ENCODE assay signal across 23 cellular contexts in genomic region chr22:49332691-49333090, GRCh38.
DNase-seq lines count a peak whose midpoint lies in the region; ATAC-seq and TF ChIP-seq lines count a peak whose summit lies in the region.
"Had no signal": no experiment of that assay in that cellular context is flagged by ENCODE, and none has a peak within 500 bp of the region (broad histone marks: within the 10 kb centered on the region; RNA-seq: fewer than 3 reads in every experiment).

No MANE protein-coding gene starts in this region.

- intact Hi-C loops in activated T-helper 2 cell treated with anti-CD3 and anti-CD28 coated beads, Interferon-gamma antibody, Interleukin-2, Interleukin-4, amounts not matched to agents 10 μg/mL and 5 μg/mL and 100 μg/mL, durations not matched to agents 14 hours and 24 hours and 36 hours (cut with micrococcal nuclease), result no loop called here
- intact Hi-C loops in esophagus muscularis mucosa (cut with DNase I), result no loop called here

- H3K79me2 ChIP-seq in neural progenitor cell (ENCODE audit: low read depth), result no peaks in the 10 kb centered on the region

- DNase-seq in activated T-helper 2 cell treated with anti-CD3 and anti-CD28 coated beads, Interferon-gamma antibody, Interleukin-2, Interleukin-4, amounts not matched to agents 10 μg/mL and 5 μg/mL and 100 μg/mL, durations not matched to agents 14 hours and 24 hours and 36 hours (ENCODE audit: low spot score), result peak; percentile 3
- DNase-seq in esophagus muscularis mucosa (ENCODE audit: extremely low spot score) (peak; percentile 66), neural progenitor cell (ENCODE audit: low spot score) (no peak), ureter (ENCODE audit: low spot score) (peak; percentile 18), hippocampal formation (lab: John Stamatoyannopoulos, UW) (no peak), upper lobe of left lung (no peak)
- DNase-seq: ACHN; C1 segment of cervical spinal cord; CD8-positive, alpha-beta memory T cell; DMS53; EL; HCEC 1CT; Karpas-422; NCI-H1048; NCI-H1436 treated with DMSO at 0.1 percent for 48 hours; NCI-H2029; NCI-H446; NCI-H69; Peyer's patch had no signal

- no peak for TF ChIP-seq CTCF in esophagus muscularis mucosa (IDR thresholded peaks at IDR 0.05)
- TF ChIP-seq CTCF in neural progenitor cell (IDR thresholded peaks at IDR 0.05), result no peak
- TF ChIP-seq CTCF in upper lobe of left lung (IDR thresholded peaks at IDR 0.05), result no peak

- no peak overlapping the region for H3K9ac ChIP-seq in neural progenitor cell

- H3K27me3 ChIP-seq in esophagus muscularis mucosa (peaks cover 0 to 71% (median 0%) of the 10 kb centered on the region in 4 donors), neural progenitor cell (no peaks in the 10 kb centered on the region), upper lobe of left lung (no peaks in the 10 kb centered on the region)
- H3K27me3 ChIP-seq: Peyer's patch, SJSA1 had no signal

- ATAC-seq in GM21367 (IDR thresholded peaks at IDR 0.05; ENCODE audit: unreplicated experiment), result no peak
- no peak for ATAC-seq in upper lobe of left lung (ENCODE audit: low FRiP score in 2 of 2)
- ATAC-seq: GM12878 had no signal

- no peaks in the 10 kb centered on the region for H3K4me1 Mint-ChIP-seq in activated T-helper 2 cell treated with anti-CD3 and anti-CD28 coated beads, Interferon-gamma antibody, Interleukin-2, Interleukin-4, amounts not matched to agents 10 μg/mL and 5 μg/mL and 100 μg/mL, durations not matched to agents 14 hours and 24 hours and 36 hours (ENCODE audit: low read depth)
- H3K4me1 Mint-ChIP-seq in neural progenitor cell, result peaks cover 24% of the 10 kb centered on the region
- H3K4me1 Mint-ChIP-seq: CD8-positive, alpha-beta memory T cell; IgD-negative memory B cell had no signal

- H2AFZ ChIP-seq in neural progenitor cell (replicated peaks), result no peak overlapping the region

- H3K9me3 ChIP-seq in esophagus muscularis mucosa, result peaks cover 0 to 15% (median 4%) of the 10 kb centered on the region in 4 donors
- no peaks in the 10 kb centered on the region for H3K9me3 ChIP-seq in neural progenitor cell (ENCODE audit: low read depth)
- peaks cover 0 to 4% (median 0%) of the 10 kb centered on the region in 4 donors for H3K9me3 ChIP-seq in upper lobe of left lung
- H3K9me3 ChIP-seq: Peyer's patch had no signal

- H3F3A ChIP-seq in neural progenitor cell (ENCODE audit: low read depth), result peaks cover 8% of the 10 kb centered on the region

- no peaks in the 10 kb centered on the region for H4K20me1 ChIP-seq in neural progenitor cell (ENCODE audit: low read depth)

- 76% methylated on average over 10 of the region's 10 CpGs for WGBS in esophagus muscularis mucosa
- WGBS in upper lobe of left lung, 2 donors, result 82 to 85% methylated on average over 10 of the region's 10 CpGs

- no peaks in the 10 kb centered on the region for H3K36me3 ChIP-seq in esophagus muscularis mucosa
- no peaks in the 10 kb centered on the region for H3K36me3 ChIP-seq in neural progenitor cell
- no peaks in the 10 kb centered on the region for H3K36me3 ChIP-seq in upper lobe of left lung
- H3K36me3 ChIP-seq: Peyer's patch, SJSA1 had no signal

- no peaks in the 10 kb centered on the region for H3K9me3 Mint-ChIP-seq in activated T-helper 2 cell treated with anti-CD3 and anti-CD28 coated beads, Interferon-gamma antibody, Interleukin-2, Interleukin-4, amounts not matched to agents 10 μg/mL and 5 μg/mL and 100 μg/mL, durations not matched to agents 14 hours and 24 hours and 36 hours
- H3K9me3 Mint-ChIP-seq in neural progenitor cell, result peaks cover 6% of the 10 kb centered on the region
- H3K9me3 Mint-ChIP-seq: CD8-positive, alpha-beta memory T cell had no signal

- H3K4me2 ChIP-seq in neural progenitor cell, result no peak overlapping the region

- H3K4me1 ChIP-seq in esophagus muscularis mucosa, result no peaks in the 10 kb centered on the region
- H3K4me1 ChIP-seq in neural progenitor cell, result peaks cover 18% of the 10 kb centered on the region
- H3K4me1 ChIP-seq in upper lobe of left lung, result no peaks in the 10 kb centered on the region
- H3K4me1 ChIP-seq: Peyer's patch, SJSA1 had no signal

- no peak overlapping the region for H3K4me3 Mint-ChIP-seq in activated T-helper 2 cell treated with anti-CD3 and anti-CD28 coated beads, Interferon-gamma antibody, Interleukin-2, Interleukin-4, amounts not matched to agents 10 μg/mL and 5 μg/mL and 100 μg/mL, durations not matched to agents 14 hours and 24 hours and 36 hours (ENCODE audit: low read depth)
- H3K4me3 Mint-ChIP-seq in neural progenitor cell, result peak overlapping the region; percentile 53
- H3K4me3 Mint-ChIP-seq: CD8-positive, alpha-beta memory T cell; IgD-negative memory B cell had no signal

- TF ChIP-seq EP300 in esophagus muscularis mucosa (IDR thresholded peaks at IDR 0.05) (no peak), upper lobe of left lung (IDR thresholded peaks at IDR 0.05) (no peak)

- TF ChIP-seq POLR2A in esophagus muscularis mucosa (IDR thresholded peaks at IDR 0.05; ENCODE audit: low read depth) (no peak), upper lobe of left lung (IDR thresholded peaks at IDR 0.05) (no peak)

- H3K27me3 Mint-ChIP-seq in activated T-helper 2 cell treated with anti-CD3 and anti-CD28 coated beads, Interferon-gamma antibody, Interleukin-2, Interleukin-4, amounts not matched to agents 10 μg/mL and 5 μg/mL and 100 μg/mL, durations not matched to agents 14 hours and 24 hours and 36 hours (ENCODE audit: low read depth), result no peaks in the 10 kb centered on the region
- H3K27me3 Mint-ChIP-seq in neural progenitor cell (ENCODE audit: insufficient read depth, low read depth), result peaks cover 17% of the 10 kb centered on the region

- H3K4me3 ChIP-seq in esophagus muscularis mucosa (no peak overlapping the region), neural progenitor cell (no peak overlapping the region), upper lobe of left lung (no peak overlapping the region)
- H3K4me3 ChIP-seq: GM12878, Peyer's patch, SJSA1 had no signal

- H3K27ac Mint-ChIP-seq in activated T-helper 2 cell treated with anti-CD3 and anti-CD28 coated beads, Interferon-gamma antibody, Interleukin-2, Interleukin-4, amounts not matched to agents 10 μg/mL and 5 μg/mL and 100 μg/mL, durations not matched to agents 14 hours and 24 hours and 36 hours, result no peak overlapping the region
- peak overlapping the region; percentile 86 for H3K27ac Mint-ChIP-seq in neural progenitor cell
- H3K27ac Mint-ChIP-seq: IgD-negative memory B cell had no signal

- no peaks in the 10 kb centered on the region for H3K36me3 Mint-ChIP-seq in activated T-helper 2 cell treated with anti-CD3 and anti-CD28 coated beads, Interferon-gamma antibody, Interleukin-2, Interleukin-4, amounts not matched to agents 10 μg/mL and 5 μg/mL and 100 μg/mL, durations not matched to agents 14 hours and 24 hours and 36 hours (ENCODE audit: low read depth)
- no peaks in the 10 kb centered on the region for H3K36me3 Mint-ChIP-seq in neural progenitor cell
- H3K36me3 Mint-ChIP-seq: CD8-positive, alpha-beta memory T cell; IgD-negative memory B cell had no signal

- no peak overlapping the region for H3K27ac ChIP-seq in esophagus muscularis mucosa (replicated peaks in 1 of 4)
- H3K27ac ChIP-seq in neural progenitor cell, result no peak overlapping the region
- H3K27ac ChIP-seq in upper lobe of left lung, result no peak overlapping the region
- H3K27ac ChIP-seq: Peyer's patch, SJSA1 had no signal

Comparison
In these comparisons a context has a peak if more than half of its experiments do, and no peak if none do; other contexts are left out.
1. DNase-seq: peak in activated T-helper 2 cell treated with anti-CD3 and anti-CD28 coated beads, Interferon-gamma antibody, Interleukin-2, Interleukin-4, amounts not matched to agents 10 μg/mL and 5 μg/mL and 100 μg/mL, durations not matched to agents 14 hours and 24 hours and 36 hours (single experiment), esophagus muscularis mucosa (single experiment) and ureter (single experiment); none in neural progenitor cell (single experiment), hippocampal formation (0 of 2) and upper lobe of left lung (0 of 2).